ENCODE assay signal across 36 cellular contexts in the genomic region with DNA sequence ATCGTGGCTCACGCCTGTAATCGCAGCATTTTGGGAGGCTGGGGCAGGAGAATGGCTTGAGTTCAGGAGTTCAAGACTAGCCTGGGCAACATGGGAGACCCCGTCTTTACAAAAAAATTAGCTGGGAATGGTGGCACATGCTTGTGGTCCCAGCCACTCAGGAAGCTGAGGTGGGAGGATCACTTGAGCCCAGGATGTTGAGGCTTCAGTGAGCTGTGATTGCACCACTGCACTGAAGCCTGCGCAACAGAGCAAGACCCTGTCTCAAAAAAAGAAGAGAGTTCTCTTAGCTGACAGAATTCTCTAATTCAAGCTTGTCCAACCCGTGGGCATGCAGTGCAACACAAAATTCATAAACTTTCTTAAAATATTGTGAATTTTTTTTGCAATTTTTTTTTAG.
"Had no signal": no experiment of that assay in that cellular context is flagged by ENCODE, and none has a peak within 500 bp of the region (broad histone marks: within the 10 kb centered on the region; RNA-seq: fewer than 3 reads in every experiment).

No MANE protein-coding gene starts in this region.

- H3K9me3 Mint-ChIP-seq: activated CD4-positive, alpha-beta memory T cell treated with anti-CD3 and anti-CD28 coated beads, Interleukin-2, amount 10 ng/mL, durations not matched to agents 7 days and 5 days; activated naive CD8-positive, alpha-beta T cell treated with anti-CD3 and anti-CD28 coated beads for 36 hours; T-helper 1 cell treated with Interleukin-12 subunit alpha and Interleukin-12 subunit beta and Interleukin-4 antibody, amounts not matched to agents 30 μg/mL and 1 μg/mL, for 36 hours; T-helper 2 cell treated with Interferon-gamma antibody and Interleukin-4, amounts not matched to agents 5 μg/mL and 100 μg/mL, for 36 hours had no signal

- H3K27me3 Mint-ChIP-seq: activated CD8-positive, alpha-beta memory T cell treated with anti-CD3 and anti-CD28 coated beads, Interleukin-2, amount 10 ng/mL, durations not matched to agents 7 days and 5 days had no signal

- ATAC-seq: activated CD8-positive, alpha-beta memory T cell treated with anti-CD3 and anti-CD28 coated beads, Interleukin-2, amount 10 ng/mL, durations not matched to agents 7 days and 5 days had no signal

- H3K4me1 Mint-ChIP-seq: activated CD4-positive, alpha-beta memory T cell treated with anti-CD3 and anti-CD28 coated beads, Interleukin-2, amount 10 ng/mL, durations not matched to agents 7 days and 5 days; activated CD8-positive, alpha-beta memory T cell treated with anti-CD3 and anti-CD28 coated beads, Interleukin-2, amount 10 ng/mL, durations not matched to agents 7 days and 5 days; activated naive CD8-positive, alpha-beta T cell treated with anti-CD3 and anti-CD28 coated beads for 36 hours had no signal

- DNase-seq: activated CD4-positive, alpha-beta memory T cell treated with anti-CD3 and anti-CD28 coated beads, Interleukin-2, amount 10 ng/mL, durations not matched to agents 7 days and 5 days; activated CD4-positive, alpha-beta T cell treated with anti-CD3 and anti-CD28 coated beads for 1 hour; activated CD4-positive, alpha-beta T cell treated with anti-CD3 and anti-CD28 coated beads for 48 hours; activated CD4-positive, CD25-positive, alpha-beta regulatory T cell; activated CD8-positive, alpha-beta memory T cell treated with anti-CD3 and anti-CD28 coated beads for 24 hours; activated CD8-positive, alpha-beta memory T cell treated with anti-CD3 and anti-CD28 coated beads, Interleukin-2, amount 10 ng/mL, durations not matched to agents 7 days and 5 days; activated CD8-positive, alpha-beta memory T cell treated with anti-CD3 and anti-CD28 coated beads, Interleukin-2, amount 50 U/mL, for 48 hours; activated effector memory CD4-positive, alpha-beta T cell treated with anti-CD3 and anti-CD28 coated beads, Interleukin-2, amount 50 U/mL, for 16 hours; activated naive CD4-positive, alpha-beta T cell; activated naive CD4-positive, alpha-beta T cell treated with anti-CD3 and anti-CD28 coated beads, Interleukin-2, amount 50 U/mL, for 16 hours; activated naive CD8-positive, alpha-beta T cell treated with anti-CD3 and anti-CD28 coated beads for 36 hours; activated T-cell treated with anti-CD3 and anti-CD28 coated beads, Interleukin-2, amount 50 U/mL, for 48 hours; amniotic stem cell; aorta; brain microvascular endothelial cell; central memory CD4-positive, alpha-beta T cell; MM.1S; NCI-H1092 treated with DMSO at 0.1 percent for 48 hours; NCI-H1417; NCI-H146; NCI-H187; NCI-H2029 treated with DMSO at 0.1 percent for 48 hours; NCI-H2107; NCI-H2171; NCI-H510A; NCI-H526; NCI-H748 treated with DMSO at 0.1 percent for 48 hours; NK-92 treated with Interleukin-12 subunit alpha and Interleukin-12 subunit beta, amount 100 ng/mL, for 24 hours; PC-9; Right ventricle myocardium superior; SJCRH30 had no signal

- H3K27ac ChIP-seq: brain microvascular endothelial cell, KMS-11, PC-9, RWPE1, SJCRH30, SK-N-MC had no signal

- H3K4me3 Mint-ChIP-seq: activated CD4-positive, alpha-beta memory T cell treated with anti-CD3 and anti-CD28 coated beads, Interleukin-2, amount 10 ng/mL, durations not matched to agents 7 days and 5 days; activated CD8-positive, alpha-beta memory T cell treated with anti-CD3 and anti-CD28 coated beads, Interleukin-2, amount 10 ng/mL, durations not matched to agents 7 days and 5 days; activated naive CD8-positive, alpha-beta T cell treated with anti-CD3 and anti-CD28 coated beads for 36 hours; T-helper 1 cell treated with Interleukin-12 subunit alpha and Interleukin-12 subunit beta and Interleukin-4 antibody, amounts not matched to agents 30 μg/mL and 1 μg/mL, for 36 hours; T-helper 2 cell treated with Interferon-gamma antibody and Interleukin-4, amounts not matched to agents 5 μg/mL and 100 μg/mL, for 36 hours had no signal

- H3K27ac Mint-ChIP-seq: activated CD4-positive, alpha-beta memory T cell treated with anti-CD3 and anti-CD28 coated beads, Interleukin-2, amount 10 ng/mL, durations not matched to agents 7 days and 5 days; activated CD8-positive, alpha-beta memory T cell treated with anti-CD3 and anti-CD28 coated beads, Interleukin-2, amount 10 ng/mL, durations not matched to agents 7 days and 5 days; activated naive CD8-positive, alpha-beta T cell treated with anti-CD3 and anti-CD28 coated beads for 36 hours; T-helper 1 cell treated with Interleukin-12 subunit alpha and Interleukin-12 subunit beta and Interleukin-4 antibody, amounts not matched to agents 30 μg/mL and 1 μg/mL, for 36 hours; T-helper 2 cell treated with Interferon-gamma antibody and Interleukin-4, amounts not matched to agents 5 μg/mL and 100 μg/mL, for 36 hours had no signal

- H3K36me3 Mint-ChIP-seq: activated CD8-positive, alpha-beta memory T cell treated with anti-CD3 and anti-CD28 coated beads, Interleukin-2, amount 10 ng/mL, durations not matched to agents 7 days and 5 days; activated naive CD8-positive, alpha-beta T cell treated with anti-CD3 and anti-CD28 coated beads for 36 hours had no signal
